Comparison of ENCODE assay signal across 9 cellular contexts in the genomic region with DNA sequence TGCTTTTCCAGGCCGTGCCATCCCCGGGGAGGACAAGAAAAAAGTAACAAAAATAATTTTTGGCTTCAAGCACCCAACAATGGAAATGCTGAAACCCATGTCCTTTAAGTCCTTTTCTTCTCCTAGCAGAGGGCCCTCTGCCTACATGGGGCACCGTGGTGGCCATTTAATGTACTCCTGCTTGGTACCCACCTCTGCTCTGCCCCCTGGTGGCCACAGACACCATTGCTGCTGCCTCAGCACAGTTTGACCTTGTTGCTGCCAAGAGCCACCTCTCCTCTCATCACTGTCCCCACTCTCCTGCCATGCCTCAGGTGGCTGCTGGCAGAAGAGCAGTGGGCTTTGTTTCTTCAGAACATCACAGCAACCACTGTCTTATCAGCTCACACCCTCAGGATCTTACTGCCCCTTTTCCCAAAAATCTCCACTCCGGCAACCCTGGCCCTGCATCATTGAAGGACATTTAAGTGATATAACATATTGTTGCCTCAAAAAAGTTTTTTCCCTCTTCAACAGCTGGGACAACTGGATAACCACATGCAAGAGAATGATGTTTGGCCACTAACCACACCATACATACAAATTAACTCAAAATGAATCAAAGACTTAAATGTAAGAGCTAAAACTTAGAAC. TPM values are rescaled to one million over a fixed set of nuclear protein-coding genes. Genes with fewer than 3 reads are reported as not detected.
DNase-seq lines count a peak whose midpoint lies in the region; ATAC-seq, FAIRE-seq and TF ChIP-seq lines count a peak whose summit lies in the region.
"Had no signal": no experiment of that assay in that cellular context is flagged by ENCODE, and none has a peak within 500 bp of the region (broad histone marks: within the 10 kb centered on the region; RNA-seq: fewer than 3 reads in every experiment).

No MANE protein-coding gene starts in this region.

- H3K4me3 ChIP-seq in Loucy (ENCODE audit: low read length, poor library complexity, severe bottlenecking) (no peak overlapping the region), osteoblast (ENCODE audit: insufficient read depth, low read length) (no peak overlapping the region), thyroid gland (replicated peaks in 1 of 3) (no peak overlapping the region)

- WGBS in thyroid gland, 2 donors = 40 to 41% methylated on average over 4 of the region's 4 CpGs

- DNase-seq in Calu3 (peak; percentile 87), SHP77 (lab: John Stamatoyannopoulos, UW) (peak; percentile 62 to 81), frontal cortex (ENCODE audit: low spot score in 2 of 2) (peak; percentile 60 to 77), osteoblast (ENCODE audit: insufficient read length, low spot score, missing footprints) (peak; percentile 95), thyroid gland (peak; percentile 88 to 89)
- peak; percentile 73 for DNase-seq in activated effector memory CD4-positive, alpha-beta T cell treated with Interleukin-2 at 50 U/mL for 16 hours

- H2AFZ ChIP-seq in Loucy (ENCODE audit: low read length) = peak overlapping the region; percentile 63
- H2AFZ ChIP-seq in osteoblast (ENCODE audit: low read length) = no peak overlapping the region

- H3K27ac ChIP-seq in osteoblast (ENCODE audit: low read depth, low read length) (no peak overlapping the region), thyroid gland (no peak overlapping the region)

- no peaks in the 10 kb centered on the region for H4K20me1 ChIP-seq in Loucy (ENCODE audit: insufficient read depth, low read length, poor library complexity, severe bottlenecking)
- H4K20me1 ChIP-seq in osteoblast (ENCODE audit: insufficient read depth, low read length) = no peaks in the 10 kb centered on the region

- H3K36me3 Mint-ChIP-seq in Calu3 (ENCODE audit: insufficient read depth, unreplicated experiment) = no peaks in the 10 kb centered on the region
- H3K36me3 Mint-ChIP-seq: activated naive CD8-positive, alpha-beta T cell had no signal

- H3K4me2 ChIP-seq in Loucy (ENCODE audit: low read depth, low read length, poor library complexity, severe bottlenecking) (no peak overlapping the region), osteoblast (ENCODE audit: insufficient read depth, low read length) (no peak overlapping the region)

- no peak for TF ChIP-seq POLR2A in thyroid gland (IDR thresholded peaks at IDR 0.05)

- H3K9me3 ChIP-seq in Loucy (ENCODE audit: insufficient read depth, low read depth, low read length) (no peaks in the 10 kb centered on the region), osteoblast (ENCODE audit: low read depth, low read length) (no peaks in the 10 kb centered on the region), thyroid gland (no peaks in the 10 kb centered on the region)

- no peak overlapping the region for H3K9ac ChIP-seq in Loucy (ENCODE audit: low read depth, low read length, poor library complexity, severe bottlenecking)

- no peaks in the 10 kb centered on the region for H3K36me3 ChIP-seq in Loucy (ENCODE audit: insufficient read depth, low read length)
- H3K36me3 ChIP-seq in osteoblast (ENCODE audit: insufficient read depth, low read length) = no peaks in the 10 kb centered on the region
- H3K36me3 ChIP-seq in thyroid gland = no peaks in the 10 kb centered on the region

- H3K4me1 Mint-ChIP-seq in Calu3 (ENCODE audit: low read depth, unreplicated experiment) = peaks cover 8% of the 10 kb centered on the region

- no peaks in the 10 kb centered on the region for H3K9me2 ChIP-seq in Loucy (replicated peaks; ENCODE audit: low read depth, low read length)

- H3K27me3 Mint-ChIP-seq in Calu3 (ENCODE audit: unreplicated experiment) = no peaks in the 10 kb centered on the region
- H3K27me3 Mint-ChIP-seq: activated naive CD8-positive, alpha-beta T cell had no signal

- H3K9me3 Mint-ChIP-seq in Calu3 (ENCODE audit: low read depth, unreplicated experiment) = no peaks in the 10 kb centered on the region

- peak; percentile 92 for ATAC-seq in GM21515 (IDR thresholded peaks at IDR 0.05; ENCODE audit: unreplicated experiment)

- peaks cover 31% of the 10 kb centered on the region for H3K4me1 ChIP-seq in Loucy (ENCODE audit: insufficient read depth, low read length, poor library complexity, severe bottlenecking)
- H3K4me1 ChIP-seq in osteoblast (ENCODE audit: insufficient read depth, low read length) = no peaks in the 10 kb centered on the region
- peaks cover 5 to 14% of the 10 kb centered on the region in 2 donors for H3K4me1 ChIP-seq in thyroid gland

- FAIRE-seq in frontal cortex (lab: Jason Lieb, UNC) = no peak

- no peak overlapping the region for H3K27ac Mint-ChIP-seq in Calu3 (ENCODE audit: unreplicated experiment)
- H3K27ac Mint-ChIP-seq: activated naive CD8-positive, alpha-beta T cell had no signal

- BruUV-seq in Calu3 (replicated peaks; lab: Mats Ljungman, UMichigan) = no TSS peak

- intact Hi-C loops in Calu3 (cut with micrococcal nuclease; ENCODE audit: unreplicated experiment) (loop anchor here (1.0 to 5.0 kb wide), 4 partner anchors 53 to 293 kb away; no protein-coding TSS in a partner anchor), thyroid gland (cut with DNase I) (loop anchor here (5.0 kb wide), 2 partner anchors 278 to 293 kb away; no protein-coding TSS in a partner anchor)

- H3K4me3 Mint-ChIP-seq in Calu3 (ENCODE audit: low read depth, unreplicated experiment) = no peak overlapping the region
- H3K4me3 Mint-ChIP-seq: activated naive CD8-positive, alpha-beta T cell had no signal

- TF ChIP-seq CTCF in Calu3 (IDR thresholded peaks at IDR 0.05; ENCODE audit: unreplicated experiment) = peak; percentile 95
- TF ChIP-seq CTCF in Loucy (conservative IDR thresholded peaks at IDR 0.05; ENCODE audit: low read length) = peak; percentile 89
- TF ChIP-seq CTCF in osteoblast (IDR thresholded peaks at IDR 0.05; ENCODE audit: extremely low read depth, low read depth, low read length) = peak; percentile 93
- TF ChIP-seq CTCF in thyroid gland (IDR thresholded peaks at IDR 0.05) = peak; percentile 77 to 97 (median 93)

- H3K27me3 ChIP-seq in Loucy (ENCODE audit: insufficient read depth, low read length, poor library complexity, severe bottlenecking) (no peaks in the 10 kb centered on the region), osteoblast (ENCODE audit: insufficient read depth, low read length) (no peaks in the 10 kb centered on the region), thyroid gland (no peaks in the 10 kb centered on the region)

- H3K79me2 ChIP-seq in Loucy (ENCODE audit: insufficient read depth, low read length) (no peaks in the 10 kb centered on the region), osteoblast (ENCODE audit: insufficient read depth, low read length) (no peaks in the 10 kb centered on the region)

- no peaks in the 10 kb centered on the region for H3F3A ChIP-seq in Loucy (ENCODE audit: low read depth)

- CTCF ChIA-PET in Calu3 (lab: Charles Lee) = interaction anchor here (0.6 to 2.6 kb wide), 2 partner anchors 57 to 294 kb away, joined by 4 to 16 read pairs; no protein-coding TSS in a partner anchor

RNA-seq across cellular contexts. Expression of a gene that starts 12.9 kb away (rescaled TPM):
- 4.5 and 7.1 TPM in 2 replicates for total RNA-seq in Calu3 (2022)
- total RNA-seq in frontal cortex = 16.3 TPM
- total RNA-seq in osteoblast = 1.4 and 2.7 TPM in 2 replicates
- 1 to 10 TPM; 5.2 to 9.3 (median 6.9) TPM for total RNA-seq in thyroid gland
